Comparison of ENCODE assay signal across 1 cellular context in genomic region chr11:45895553-45896259, GRCh38.
TF ChIP-seq lines count a peak whose summit lies in the region.

No MANE protein-coding gene starts in this region.

TF ChIP-seq in H1, 55 proteins besides CTCF, POLR2A, EP300 and RAD21:
- no peak for TF ChIP-seq TAF1 (IDR thresholded peaks at IDR 0.05; ENCODE audit: low read depth, low read length)
- TF ChIP-seq SRF (IDR thresholded peaks at IDR 0.05; ENCODE audit: low read depth, low read length): no peak
- TF ChIP-seq USF2 (IDR thresholded peaks at IDR 0.05; ENCODE audit: low read length): no peak
- TF ChIP-seq KDM5A (IDR thresholded peaks at IDR 0.05; ENCODE audit: low read length): no peak
- no peak for TF ChIP-seq CBX8 (IDR thresholded peaks at IDR 0.05; ENCODE audit: borderline replicate concordance, low read depth, low read length)
- no peak for TF ChIP-seq CHD1 (IDR thresholded peaks at IDR 0.05; ENCODE audit: low read depth, low read length)
- no peak for TF ChIP-seq SP1 (IDR thresholded peaks at IDR 0.05; ENCODE audit: low read depth, low read length)
- no peak for TF ChIP-seq FOSL1 (IDR thresholded peaks at IDR 0.05; ENCODE audit: insufficient read depth, low read depth, low read length)
- no peak for TF ChIP-seq ATF3 (IDR thresholded peaks at IDR 0.05; ENCODE audit: insufficient read depth, low read depth, low read length)
- TF ChIP-seq EGR1 (IDR thresholded peaks at IDR 0.05; ENCODE audit: borderline replicate concordance, low read depth, low read length): no peak
- no peak for TF ChIP-seq POU5F1 (IDR thresholded peaks at IDR 0.05; ENCODE audit: low read depth, low read length)
- no peak for TF ChIP-seq PHF8 (conservative IDR thresholded peaks at IDR 0.05; ENCODE audit: low read depth, low read length)
- TF ChIP-seq CHD2 (IDR thresholded peaks at IDR 0.05; ENCODE audit: low read length): no peak
- TF ChIP-seq SUZ12 (IDR thresholded peaks at IDR 0.05; ENCODE audit: low read length): no peak
- no peak for TF ChIP-seq BCL11A (IDR thresholded peaks at IDR 0.05; ENCODE audit: low read depth in 2 of 2, low read length in 2 of 2)
- TF ChIP-seq ATF2 (IDR thresholded peaks at IDR 0.05; ENCODE audit: low read length): no peak
